Comparison of ENCODE assay signal across 22 cellular contexts in genomic region chr11:76391039-76391438, GRCh38. TPM values are rescaled to one million over a fixed set of nuclear protein-coding genes. Genes with fewer than 3 reads are reported as not detected.
A peak's percentile ranks its signal among the peaks of the same experiment; 100 is the strongest.
DNase-seq lines count a peak whose midpoint lies in the region; TF ChIP-seq lines count a peak whose summit lies in the region.
"Had no signal": no experiment of that assay in that cellular context is flagged by ENCODE, and none has a peak within 500 bp of the region (broad histone marks: within the 10 kb centered on the region; RNA-seq: fewer than 3 reads in every experiment).

No MANE protein-coding gene starts in this region.

- H3K4me3 ChIP-seq in duodenal mucosa (ENCODE audit: low read depth in 1 of 2, low read length in 2 of 2) (peak overlapping the region; percentile 7 to 28), HAP-1 (no peak overlapping the region)
- H3K4me3 ChIP-seq: A549; BLaER1 treated with 17β-estradiol and CSF1 and Interleukin-3, amounts not matched to agents 10 nM and 100 nM; dorsolateral prefrontal cortex; spleen; uterus had no signal

- no peaks in the 10 kb centered on the region for H3K36me3 Mint-ChIP-seq in type B pancreatic cell
- H3K36me3 Mint-ChIP-seq: activated naive CD8-positive, alpha-beta T cell treated with anti-CD3 and anti-CD28 coated beads, Interleukin-2, amount 10 ng/mL, durations not matched to agents 7 days and 5 days had no signal

- no peaks in the 10 kb centered on the region for H3K36me3 ChIP-seq in duodenal mucosa (ENCODE audit: control insufficient read depth in 1 of 2, insufficient read depth in 2 of 2, low read length in 2 of 2)
- no peaks in the 10 kb centered on the region for H3K36me3 ChIP-seq in HAP-1 (replicated peaks)
- H3K36me3 ChIP-seq: spleen, uterus had no signal

- H3K4me1 ChIP-seq in duodenal mucosa (ENCODE audit: control insufficient read depth in 1 of 2, insufficient read depth in 2 of 2, low read length in 2 of 2) (peaks cover 10 to 19% of the 10 kb centered on the region in 2 donors), HAP-1 (peaks cover 16% of the 10 kb centered on the region)
- H3K4me1 ChIP-seq: A549; BLaER1 treated with 17β-estradiol and CSF1 and Interleukin-3, amounts not matched to agents 10 nM and 100 nM; spleen; uterus had no signal

- TF ChIP-seq CTCF in type B pancreatic cell (conservative IDR thresholded peaks at IDR 0.05) = no peak

- no peak overlapping the region for H3K9ac ChIP-seq in duodenal mucosa (ENCODE audit: low read depth in 1 of 2, low read length in 2 of 2)
- H3K9ac ChIP-seq: BLaER1 treated with 17β-estradiol and CSF1 and Interleukin-3, amounts not matched to agents 10 nM and 100 nM had no signal

- H3K9me3 ChIP-seq in duodenal mucosa (ENCODE audit: control insufficient read depth in 1 of 2, low read length in 2 of 2) (no peaks in the 10 kb centered on the region), HAP-1 (no peaks in the 10 kb centered on the region)
- H3K9me3 ChIP-seq: A549; BLaER1 treated with 17β-estradiol and CSF1 and Interleukin-3, amounts not matched to agents 10 nM and 100 nM; spleen; uterus had no signal

- H3K27me3 ChIP-seq in duodenal mucosa (ENCODE audit: control insufficient read depth in 1 of 2, insufficient read depth in 2 of 2, low read length in 2 of 2) (no peaks in the 10 kb centered on the region), HAP-1 (ENCODE audit: low read depth) (no peaks in the 10 kb centered on the region)
- H3K27me3 ChIP-seq: BLaER1 treated with 17β-estradiol and CSF1 and Interleukin-3, amounts not matched to agents 10 nM and 100 nM; dorsolateral prefrontal cortex; spleen; uterus had no signal

- H3K9me3 Mint-ChIP-seq in type B pancreatic cell = no peaks in the 10 kb centered on the region
- H3K9me3 Mint-ChIP-seq: activated naive CD8-positive, alpha-beta T cell treated with anti-CD3 and anti-CD28 coated beads, Interleukin-2, amount 10 ng/mL, durations not matched to agents 7 days and 5 days; activated T-helper 1 cell treated with anti-CD3 and anti-CD28 coated beads, Interleukin-12 subunit alpha, Interleukin-12 subunit beta, Interleukin-2, Interleukin-4 antibody, amounts not matched to agents 30 ng/mL and 10 ng/mL and 1 ng/mL, durations not matched to agents 14 hours and 24 hours and 36 hours had no signal

- H3K27ac Mint-ChIP-seq in type B pancreatic cell = peak overlapping the region; percentile 71
- H3K27ac Mint-ChIP-seq: activated naive CD8-positive, alpha-beta T cell treated with anti-CD3 and anti-CD28 coated beads, Interleukin-2, amount 10 ng/mL, durations not matched to agents 7 days and 5 days; activated T-helper 1 cell treated with anti-CD3 and anti-CD28 coated beads, Interleukin-12 subunit alpha, Interleukin-12 subunit beta, Interleukin-2, Interleukin-4 antibody, amounts not matched to agents 30 ng/mL and 10 ng/mL and 1 ng/mL, durations not matched to agents 14 hours and 24 hours and 36 hours had no signal

- peak overlapping the region; percentile 34 for H3K4me3 Mint-ChIP-seq in type B pancreatic cell
- H3K4me3 Mint-ChIP-seq: activated naive CD8-positive, alpha-beta T cell treated with anti-CD3 and anti-CD28 coated beads, Interleukin-2, amount 10 ng/mL, durations not matched to agents 7 days and 5 days; activated T-helper 1 cell treated with anti-CD3 and anti-CD28 coated beads, Interleukin-12 subunit alpha, Interleukin-12 subunit beta, Interleukin-2, Interleukin-4 antibody, amounts not matched to agents 30 ng/mL and 10 ng/mL and 1 ng/mL, durations not matched to agents 14 hours and 24 hours and 36 hours had no signal

- in situ Hi-C loops in HAP-1 (cut with MboI; ENCODE audit: low sequenced_read_pairs) = no loop called here
- in situ Hi-C loops in KBM-7 (cut with MboI; ENCODE audit: low pct_unique_long_range_greater_than_20kb, low sequenced_read_pairs) = no loop called here

- no peak overlapping the region for H3K27ac ChIP-seq in duodenal mucosa (ENCODE audit: low read depth, low read length)
- H3K27ac ChIP-seq: A549; BLaER1 treated with 17β-estradiol and CSF1 and Interleukin-3, amounts not matched to agents 10 nM and 100 nM; dorsolateral prefrontal cortex; spleen; uterus had no signal

- peaks cover 11% of the 10 kb centered on the region for H3K27me3 Mint-ChIP-seq in type B pancreatic cell
- H3K27me3 Mint-ChIP-seq: activated naive CD8-positive, alpha-beta T cell treated with anti-CD3 and anti-CD28 coated beads, Interleukin-2, amount 10 ng/mL, durations not matched to agents 7 days and 5 days had no signal

- DNase-seq in NCI-H748 (lab: John Stamatoyannopoulos, UW; ENCODE audit: unreplicated experiment) (peak; percentile 21), NCI-H748 treated with DMSO at 0.1 percent for 48 hours (lab: John Stamatoyannopoulos, UW) (no peak), NCI-H526 (lab: John Stamatoyannopoulos, UW) (peak; percentile 66 to 74), type B pancreatic cell (ENCODE audit: extremely low spot score, unreplicated experiment) (no peak), HAP-1 (ENCODE audit: low spot score in 2 of 2) (no peak), KBM-7 (no peak)
- DNase-seq in stimulated activated CD4-positive, alpha-beta T cell treated with anti-CD3 and anti-CD28 coated beads, Interleukin-4, amount 100 ng/mL, for 1 hour = no peak
- DNase-seq: activated CD4-positive, CD25-positive, alpha-beta regulatory T cell treated with anti-CD3 and anti-CD28 coated beads, Interleukin-2, amount 50 U/mL, for 72 hours; activated CD8-positive, alpha-beta memory T cell treated with anti-CD3 and anti-CD28 coated beads for 24 hours; activated naive CD8-positive, alpha-beta T cell treated with anti-CD3 and anti-CD28 coated beads, Interleukin-2, amount 10 ng/mL, durations not matched to agents 7 days and 5 days; DMS79; dorsolateral prefrontal cortex; erythroblast; NCI-H2171; RPMI8226; spleen; stimulated activated CD8-positive, alpha-beta memory T cell treated with anti-CD3 and anti-CD28 coated beads, Interleukin-4, amount 100 ng/mL, for 48 hours; uterus had no signal

- H3K4me1 Mint-ChIP-seq in type B pancreatic cell (ENCODE audit: unreplicated experiment) = peaks cover 9% of the 10 kb centered on the region
- H3K4me1 Mint-ChIP-seq: activated naive CD8-positive, alpha-beta T cell treated with anti-CD3 and anti-CD28 coated beads, Interleukin-2, amount 10 ng/mL, durations not matched to agents 7 days and 5 days had no signal

RNA-seq across cellular contexts. Expression of gene GVQW3, which starts 9.9 kb away (rescaled TPM):
- 3.9 and 9.9 TPM in 2 replicates for total RNA-seq in type B pancreatic cell (ENCODE audit: low replicate concordance)

RNA-seq across cellular contexts. Expression of gene THAP12, which starts 10.1 kb away (rescaled TPM):
- total RNA-seq in type B pancreatic cell (ENCODE audit: low replicate concordance) = 34.8 and 52.8 TPM in 2 replicates

RNA-seq across cellular contexts. Expression of gene EMSY, which starts 53.8 kb away (rescaled TPM):
- 20.1 and 32.3 TPM in 2 replicates for total RNA-seq in type B pancreatic cell (ENCODE audit: low replicate concordance)

Comparison
In these comparisons a context has a peak if more than half of its experiments do, and no peak if none do; other contexts are left out.
1. DNase-seq: peak in NCI-H748 (single experiment) and NCI-H526 (2 of 2); none in NCI-H748 treated with DMSO at 0.1 percent for 48 hours (single experiment), type B pancreatic cell (single experiment), HAP-1 (0 of 2), stimulated activated CD4-positive, alpha-beta T cell treated with anti-CD3 and anti-CD28 coated beads, Interleukin-4, amount 100 ng/mL, for 1 hour (single experiment) and KBM-7 (single experiment).